In genomic region chr3:12995389-12996180, GRCh38 we compare ENCODE assay signal across 9 cellular contexts.
DNase-seq lines count a peak whose midpoint lies in the region; ATAC-seq, FAIRE-seq and TF ChIP-seq lines count a peak whose summit lies in the region.
"Had no signal": no experiment of that assay in that cellular context is flagged by ENCODE, and none has a peak within 500 bp of the region (broad histone marks: within the 10 kb centered on the region; RNA-seq: fewer than 3 reads in every experiment).

No MANE protein-coding gene starts in this region.

- CTCF ChIA-PET in activated CD8-positive, alpha-beta T cell treated with anti-CD3 and anti-CD28 coated beads, Interleukin-2, amount 10 ng/mL, durations not matched to agents 7 days and 5 days (lab: Charles Lee), result interaction anchor here (0.6 to 5.2 kb wide), 34 partner anchors 9 to 287 kb away, joined by 3 to 52 read pairs (median 4); no protein-coding TSS in a partner anchor

- no peaks in the 10 kb centered on the region for H3K27me3 Mint-ChIP-seq in activated CD8-positive, alpha-beta T cell treated with anti-CD3 and anti-CD28 coated beads, Interleukin-2, amount 10 ng/mL, durations not matched to agents 7 days and 5 days (ENCODE audit: low read depth)

- H3K27ac ChIP-seq in kidney (ENCODE audit: low read depth in 2 of 2, low read length in 2 of 2) (peak overlapping the region; percentile 51 to 87), subcutaneous abdominal adipose tissue (ENCODE audit: low read depth, low read length) (peak overlapping the region; percentile 64)

- peak overlapping the region; percentile 76 for H3K4me3 Mint-ChIP-seq in activated CD8-positive, alpha-beta T cell treated with anti-CD3 and anti-CD28 coated beads, Interleukin-2, amount 10 ng/mL, durations not matched to agents 7 days and 5 days

- peak; percentile 21 for DNase-seq in SKM-1 treated with dmso at 0.1 percent for 144 hours (lab: John Stamatoyannopoulos, UW; ENCODE audit: unreplicated experiment)
- no peak for DNase-seq in SKM-1 (lab: John Stamatoyannopoulos, UW; ENCODE audit: unreplicated experiment)
- DNase-seq in activated CD8-positive, alpha-beta T cell treated with anti-CD3 and anti-CD28 coated beads, Interleukin-2, amount 10 ng/mL, durations not matched to agents 7 days and 5 days, result no peak
- DNase-seq in kidney, result no peak
- no peak for DNase-seq in KG1 (lab: John Stamatoyannopoulos, UW)
- DNase-seq in EL, result no peak
- no peak for DNase-seq in kidney glomerular epithelial cell (lab: John Stamatoyannopoulos, UW)
- DNase-seq: NCI-H1436 treated with DMSO at 0.1 percent for 48 hours had no signal

- H3K9me3 ChIP-seq in kidney (ENCODE audit: control insufficient read depth in 1 of 2, low read length in 2 of 2) (no peaks in the 10 kb centered on the region), subcutaneous abdominal adipose tissue (ENCODE audit: control insufficient read depth in 5 of 5, low read length in 5 of 5) (no peaks in the 10 kb centered on the region)

- peak overlapping the region; percentile 4 for H3K27ac Mint-ChIP-seq in activated CD8-positive, alpha-beta T cell treated with anti-CD3 and anti-CD28 coated beads, Interleukin-2, amount 10 ng/mL, durations not matched to agents 7 days and 5 days

- H3K4me3 ChIP-seq in kidney (ENCODE audit: low read length in 2 of 2) (peak overlapping the region in 1 of 2 donors; percentile 80), subcutaneous abdominal adipose tissue (ENCODE audit: low read depth in 1 of 5, low read length in 5 of 5) (peak overlapping the region in 3 of 5 donors; percentile 36 to 93 (median 88))

- H3K9ac ChIP-seq in kidney (ENCODE audit: low read length in 2 of 2) (peak overlapping the region; percentile 18 to 86), subcutaneous abdominal adipose tissue (ENCODE audit: low read length in 5 of 5) (peak overlapping the region in 4 of 5 donors; percentile 34 to 84 (median 56))

- intact Hi-C loops in kidney (cut with DNase I), result no loop called here

- POLR2A ChIA-PET in activated CD8-positive, alpha-beta T cell treated with anti-CD3 and anti-CD28 coated beads, Interleukin-2, amount 10 ng/mL, durations not matched to agents 7 days and 5 days (lab: Charles Lee), result interaction anchor here (0.7 to 1.0 kb wide), 3 partner anchors 9 to 476 kb away, joined by 4 to 9 read pairs (median 4); no protein-coding TSS in a partner anchor

- H3K4me1 ChIP-seq in kidney (ENCODE audit: control insufficient read depth in 1 of 2, insufficient read depth in 1 of 2, low read depth in 1 of 2, low read length in 2 of 2) (peaks cover 4 to 11% of the 10 kb centered on the region in 2 donors), subcutaneous abdominal adipose tissue (ENCODE audit: control insufficient read depth in 5 of 5, insufficient read depth in 5 of 5, low read length in 5 of 5) (peaks cover 0 to 40% (median 34%) of the 10 kb centered on the region in 5 donors)

- TF ChIP-seq CTCF in kidney (IDR thresholded peaks at IDR 0.05; ENCODE audit: borderline replicate concordance, extremely low read depth, insufficient read depth), result no peak

- FAIRE-seq in kidney (lab: Jason Lieb, UNC), result no peak

- peaks cover 36% of the 10 kb centered on the region for H3K36me3 Mint-ChIP-seq in activated CD8-positive, alpha-beta T cell treated with anti-CD3 and anti-CD28 coated beads, Interleukin-2, amount 10 ng/mL, durations not matched to agents 7 days and 5 days (ENCODE audit: low read depth)

- H3K36me3 ChIP-seq in kidney (ENCODE audit: control insufficient read depth in 1 of 2, insufficient read depth in 2 of 2, low read length in 2 of 2) (no peaks in the 10 kb centered on the region), subcutaneous abdominal adipose tissue (ENCODE audit: control insufficient read depth in 5 of 5, insufficient read depth in 5 of 5, low read length in 5 of 5) (peaks cover 0 to 2% (median 0%) of the 10 kb centered on the region in 5 donors)

- no peaks in the 10 kb centered on the region for H3K9me3 Mint-ChIP-seq in activated CD8-positive, alpha-beta T cell treated with anti-CD3 and anti-CD28 coated beads, Interleukin-2, amount 10 ng/mL, durations not matched to agents 7 days and 5 days (ENCODE audit: insufficient read depth)

- no peaks in the 10 kb centered on the region for H3K27me3 ChIP-seq in subcutaneous abdominal adipose tissue (ENCODE audit: control insufficient read depth in 5 of 5, insufficient read depth in 4 of 5, low read length in 5 of 5)

- H3K4me1 Mint-ChIP-seq in activated CD8-positive, alpha-beta T cell treated with anti-CD3 and anti-CD28 coated beads, Interleukin-2, amount 10 ng/mL, durations not matched to agents 7 days and 5 days (ENCODE audit: low read depth), result peaks cover 31% of the 10 kb centered on the region

- ATAC-seq in activated CD8-positive, alpha-beta T cell treated with anti-CD3 and anti-CD28 coated beads, Interleukin-2, amount 10 ng/mL, durations not matched to agents 7 days and 5 days, result no peak
